Comparison of ENCODE assay signal across 10 cellular contexts in the genomic region with DNA sequence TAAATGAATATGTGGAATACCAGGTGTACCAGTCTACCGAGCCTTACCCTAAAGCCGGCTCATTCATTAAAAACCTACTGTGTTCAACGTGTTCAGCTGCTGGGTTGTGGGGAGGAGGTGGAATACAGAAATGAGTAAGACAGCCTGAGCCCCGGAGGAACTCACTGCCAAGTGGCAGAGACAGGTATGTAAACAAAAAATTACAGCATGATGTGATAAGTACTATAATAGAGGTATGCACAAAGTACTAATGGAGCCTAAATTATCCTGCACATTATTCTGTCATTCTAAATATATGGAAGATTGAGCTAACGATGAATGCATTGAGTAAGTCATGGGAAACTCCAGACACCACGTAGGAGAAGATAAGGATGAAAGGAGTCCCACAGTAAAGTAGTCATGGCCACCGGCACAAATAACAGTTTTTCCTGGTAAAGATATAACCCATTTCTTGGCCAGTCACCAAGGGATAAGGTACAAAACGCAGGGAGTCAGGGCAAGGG. TPM values are rescaled to one million over a fixed set of nuclear protein-coding genes. Genes with fewer than 3 reads are reported as not detected.
DNase-seq lines count a peak whose midpoint lies in the region; ATAC-seq, FAIRE-seq and TF ChIP-seq lines count a peak whose summit lies in the region.
"Had no signal": no experiment of that assay in that cellular context is flagged by ENCODE, and none has a peak within 500 bp of the region (broad histone marks: within the 10 kb centered on the region; RNA-seq: fewer than 3 reads in every experiment).

No MANE protein-coding gene starts in this region.

- no peak overlapping the region for H3K9ac ChIP-seq in endodermal cell (ENCODE audit: extremely low read depth, low read length, poor library complexity, severe bottlenecking)

- H3K4me1 ChIP-seq in endodermal cell (ENCODE audit: control insufficient read depth, insufficient read depth, low read length) = no peaks in the 10 kb centered on the region

- peaks cover 4% of the 10 kb centered on the region for H3K27me3 Mint-ChIP-seq in endodermal cell (ENCODE audit: insufficient read depth)
- H3K27me3 Mint-ChIP-seq: activated naive CD4-positive, alpha-beta T cell treated with anti-CD3 and anti-CD28 coated beads, Interleukin-2, amount 50 U/mL, for 24 hours had no signal

- no peak for FAIRE-seq in HTR-8/SVneo (lab: Jason Lieb, UNC)
- FAIRE-seq: islet of Langerhans had no signal

- H3K9me3 Mint-ChIP-seq in endodermal cell = no peaks in the 10 kb centered on the region
- H3K9me3 Mint-ChIP-seq: activated naive CD4-positive, alpha-beta T cell treated with anti-CD3 and anti-CD28 coated beads, Interleukin-2, amount 50 U/mL, for 24 hours had no signal

- H3K36me3 Mint-ChIP-seq in endodermal cell (ENCODE audit: low read depth) = no peaks in the 10 kb centered on the region
- H3K36me3 Mint-ChIP-seq: activated naive CD4-positive, alpha-beta T cell treated with anti-CD3 and anti-CD28 coated beads, Interleukin-2, amount 50 U/mL, for 24 hours had no signal

- no peaks in the 10 kb centered on the region for H3K9me3 ChIP-seq in endodermal cell (ENCODE audit: control insufficient read depth, low read length)

- in situ Hi-C loops in GM13977 (cut with MboI; ENCODE audit: low pct_unique_long_range_greater_than_20kb, low sequenced_read_pairs, unreplicated experiment) = no loop called here

- peak; percentile 53 for ATAC-seq in GM19468 (IDR thresholded peaks at IDR 0.05; ENCODE audit: extremely low read depth, unreplicated experiment)
- peak; percentile 58 for ATAC-seq in HG03521 (IDR thresholded peaks at IDR 0.05; ENCODE audit: unreplicated experiment)
- no peak for ATAC-seq in GM19397 (IDR thresholded peaks at IDR 0.05; ENCODE audit: unreplicated experiment)

- 87 to 88% methylated on average over 6 to 8 of the region's 8 CpGs for WGBS in endodermal cell (ENCODE audit: insufficient coverage in 1 of 2, insufficient read length in 1 of 2), 2 experiments

- H3K36me3 ChIP-seq in endodermal cell (ENCODE audit: control insufficient read depth, insufficient read depth, low read length) = no peaks in the 10 kb centered on the region

- no peak overlapping the region for H3K27ac ChIP-seq in endodermal cell (ENCODE audit: low read depth, low read length)

- no peak overlapping the region for H3K27ac Mint-ChIP-seq in endodermal cell
- H3K27ac Mint-ChIP-seq: activated naive CD4-positive, alpha-beta T cell treated with anti-CD3 and anti-CD28 coated beads, Interleukin-2, amount 50 U/mL, for 24 hours had no signal

- DNase-seq in GM13977 (ENCODE audit: low spot score) (peak; percentile 75), epithelial cell of esophagus (ENCODE audit: low read depth) (peak; percentile 83), endodermal cell (no peak), NCI-H128 (lab: John Stamatoyannopoulos, UW; ENCODE audit: unreplicated experiment) (no peak), HTR-8/SVneo (ENCODE audit: insufficient read length, low spot score) (no peak)

- no peaks in the 10 kb centered on the region for H3K4me1 Mint-ChIP-seq in endodermal cell

- H3K4me3 Mint-ChIP-seq in endodermal cell = no peak overlapping the region
- H3K4me3 Mint-ChIP-seq: activated naive CD4-positive, alpha-beta T cell treated with anti-CD3 and anti-CD28 coated beads, Interleukin-2, amount 50 U/mL, for 24 hours had no signal

- H3K4me3 ChIP-seq in epithelial cell of esophagus (ENCODE audit: low read length) (no peak overlapping the region), endodermal cell (ENCODE audit: low read length) (no peak overlapping the region)

- TF ChIP-seq CTCF in GM13977 (IDR thresholded peaks at IDR 0.05; ENCODE audit: extremely low read depth, insufficient read depth, missing control alignments) (no peak), epithelial cell of esophagus (IDR thresholded peaks at IDR 0.05; ENCODE audit: insufficient read depth, low read depth, low read length, missing control alignments) (no peak), endodermal cell (conservative IDR thresholded peaks at IDR 0.05) (no peak)

- H3K27me3 ChIP-seq in endodermal cell (ENCODE audit: control insufficient read depth, insufficient read depth, low read length, poor library complexity, severe bottlenecking) = no peaks in the 10 kb centered on the region

RNA-seq across cellular contexts. Expression of gene ADTRP, which starts 6.9 kb away (rescaled TPM):
- total RNA-seq in endodermal cell = under 1 TPM; 0.20 to 0.29 TPM
- polyA plus RNA-seq in endodermal cell (2013, experiment 1 of 2) = 0.43 TPM
- polyA plus RNA-seq in endodermal cell (2013, experiment 2 of 2) = 0.58 TPM

Comparison
In these comparisons a context has a peak if more than half of its experiments do, and no peak if none do; other contexts are left out.
1. DNase-seq: peak in GM13977 (single experiment) and epithelial cell of esophagus (single experiment); none in endodermal cell (single experiment), NCI-H128 (single experiment) and HTR-8/SVneo (single experiment).